ENCODE assay signal across 1 cellular context in genomic region chr1:162396201-162396906, GRCh38.
A peak's percentile ranks its signal among the peaks of the same experiment; 100 is the strongest.
TF ChIP-seq lines count a peak whose summit lies in the region.

No MANE protein-coding gene starts in this region.

TF ChIP-seq in K562, 482 proteins besides CTCF, POLR2A, EP300 and RAD21:
- TF ChIP-seq MECOM (CRISPR knock-in tag; IDR thresholded peaks at IDR 0.05) (no peak), HDAC2 (IDR thresholded peaks at IDR 0.05) (0 out of 2 replicates have a peak, but pooled peaks have one; percentile 50), RHOXF2B (CRISPR knock-in tag; conservative IDR thresholded peaks at IDR 0.05) (no peak), RBM17 (IDR thresholded peaks at IDR 0.05; ENCODE audit: borderline replicate concordance, low read depth, low read length) (no peak), ZNF398 (CRISPR knock-in tag; IDR thresholded peaks at IDR 0.05) (no peak), LCOR (CRISPR knock-in tag; IDR thresholded peaks at IDR 0.05) (peak; percentile 72; the same call in 1 of the 2 replicates), NFIX (CRISPR knock-in tag; IDR thresholded peaks at IDR 0.05; ENCODE audit: low read depth) (no peak), PTTG1 (tag; IDR thresholded peaks at IDR 0.05; ENCODE audit: low read depth) (no peak), CTCFL (IDR thresholded peaks at IDR 0.05; ENCODE audit: borderline replicate concordance, insufficient read depth, low read depth, low read length, poor library complexity, severe bottlenecking) (no peak), KAT7 (CRISPR knock-in tag; IDR thresholded peaks at IDR 0.05; ENCODE audit: borderline replicate concordance) (peak; percentile 56; the same call in 1 of the 2 replicates), ETV5 (CRISPR knock-in tag; IDR thresholded peaks at IDR 0.05; ENCODE audit: low read depth) (peak; percentile 54; the same call in 1 of the 2 replicates), AFF4 (CRISPR knock-in tag; IDR thresholded peaks at IDR 0.05) (0 out of 2 replicates have a peak, but pooled peaks have one; percentile 54), ZFP36 (IDR thresholded peaks at IDR 0.05; ENCODE audit: low read depth, low read length, partially characterized antibody) (peak; percentile 3), MAX (CRISPR knock-in tag; IDR thresholded peaks at IDR 0.05) (0 out of 2 replicates have a peak, but pooled peaks have one; percentile 15), ZFP1 (CRISPR knock-in tag; IDR thresholded peaks at IDR 0.05) (no peak)
